Comparison of ENCODE assay signal across 34 cellular contexts in genomic region chr1:229736376-229736775, GRCh38.
DNase-seq lines count a peak whose midpoint lies in the region; ATAC-seq, FAIRE-seq and TF ChIP-seq lines count a peak whose summit lies in the region.
"Had no signal": no experiment of that assay in that cellular context is flagged by ENCODE, and none has a peak within 500 bp of the region (broad histone marks: within the 10 kb centered on the region; RNA-seq: fewer than 3 reads in every experiment).

No MANE protein-coding gene starts in this region.

- no peak for FAIRE-seq in K562 (lab: Jason Lieb, UNC)
- FAIRE-seq: A204.1, A549 had no signal

- intact Hi-C loops in K562 (cut with micrococcal nuclease) = no loop called here

- DNase-seq in WTC11 (ENCODE audit: low spot score) = no peak
- no peak for DNase-seq in K562 (ENCODE audit: extremely low read depth in 1 of 4, low spot score in 3 of 4)
- DNase-seq in NCI-H1417 treated with DMSO at 0.1 percent for 48 hours (lab: John Stamatoyannopoulos, UW) = no peak
- no peak for DNase-seq in nephron progenitor cell
- no peak for DNase-seq in foreskin melanocyte
- DNase-seq: 8988T; ACHN; AML-193; BE2C; C1 segment of cervical spinal cord; Caco-2; Calu3; CD4-positive, alpha-beta memory T cell; CD4-positive, alpha-beta T cell; CD4-positive, CD25-positive, alpha-beta regulatory T cell; CD8-positive, alpha-beta memory T cell; CD8-positive, alpha-beta T cell; COR-L47; DMS 273 treated with DMSO at 0.1 percent for 48 hours; DMS153; DMS53; DMS79; DMS79 treated with DMSO at 0.1 percent for 48 hours; DND-41; EL had no signal

- no peaks in the 10 kb centered on the region for H4K20me1 ChIP-seq in K562 (replicated peaks; ENCODE audit: control insufficient read depth, insufficient read depth, low read length)
- H4K20me1 ChIP-seq: BLaER1; BLaER1 treated with 17β-estradiol and CSF1 and Interleukin-3, amounts not matched to agents 10 nM and 100 nM had no signal

- no peaks in the 10 kb centered on the region for H3K9me1 ChIP-seq in K562 (ENCODE audit: control insufficient read depth, insufficient read depth, low read length)

- CTCF ChIA-PET in HEK293 (lab: Yijun Ruan, JAX) = no interaction called here
- CTCF ChIA-PET in WTC11 (lab: Charles Lee) = no interaction called here
- CTCF ChIA-PET in K562 (lab: Yijun Ruan, JAX; ENCODE audit: low intra/inter-chr PET ratio) = no interaction called here

- TF ChIP-seq RAD21 in K562 (CRISPR knock-in tag; conservative IDR thresholded peaks at IDR 0.05 in 1 of 2, IDR thresholded peaks at IDR 0.05 in 1 of 2) = no peak

- H3K9me3 ChIP-seq in HEK293 (ENCODE audit: control insufficient read depth, insufficient read depth, low read depth, low read length) = peaks cover 3% of the 10 kb centered on the region
- no peaks in the 10 kb centered on the region for H3K9me3 ChIP-seq in K562 (replicated peaks; ENCODE audit: control insufficient read depth, insufficient read depth, low read depth, low read length)

- peaks cover 33% of the 10 kb centered on the region for H3K9me3 Mint-ChIP-seq in WTC11
- peaks cover 40% of the 10 kb centered on the region for H3K9me3 Mint-ChIP-seq in nephron progenitor cell

- no peak overlapping the region for H3K4me3 ChIP-seq in HEK293 (ENCODE audit: low read depth, low read length)
- H3K4me3 ChIP-seq in K562 = no peak overlapping the region
- H3K4me3 ChIP-seq: A549; BLaER1; BLaER1 treated with 17β-estradiol and CSF1 and Interleukin-3, amounts not matched to agents 10 nM and 100 nM had no signal

- H3K36me3 ChIP-seq in HEK293 (ENCODE audit: control insufficient read depth in 2 of 2, insufficient read depth in 1 of 2, low read length in 2 of 2) = no peaks in the 10 kb centered on the region
- no peaks in the 10 kb centered on the region for H3K36me3 ChIP-seq in K562 (ENCODE audit: control insufficient read depth, insufficient read depth, low read length)
- H3K36me3 ChIP-seq: BE2C, BLaER1 had no signal

- no peak overlapping the region for H3K27ac ChIP-seq in HEK293 (ENCODE audit: extremely low read depth, low read depth, low read length)
- no peak overlapping the region for H3K27ac ChIP-seq in K562 (ENCODE audit: extremely low read depth, low read depth, low read length)
- H3K27ac ChIP-seq: 22Rv1; A549; BLaER1; BLaER1 treated with 17β-estradiol and CSF1 and Interleukin-3, amounts not matched to agents 10 nM and 100 nM; C4-2B had no signal

- TF ChIP-seq CTCF in HEK293 (tag by site-specific recombination; IDR thresholded peaks at IDR 0.05) = no peak
- no peak for TF ChIP-seq CTCF in WTC11 (IDR thresholded peaks at IDR 0.05)
- no peak for TF ChIP-seq CTCF in K562 (IDR thresholded peaks at IDR 0.05 in 2 of 3, conservative IDR thresholded peaks at IDR 0.05 in 1 of 3; ENCODE audit: insufficient read depth in 2 of 3, low read depth in 1 of 3, low read length in 3 of 3)
- TF ChIP-seq CTCF in nephron progenitor cell (IDR thresholded peaks at IDR 0.05) = no peak

- H3K9ac ChIP-seq in K562 (ENCODE audit: insufficient read depth in 1 of 2, low read depth in 2 of 2, low read length in 2 of 2) = no peak overlapping the region
- H3K9ac ChIP-seq: BLaER1; BLaER1 treated with 17β-estradiol and CSF1 and Interleukin-3, amounts not matched to agents 10 nM and 100 nM had no signal

- no peak for TF ChIP-seq EP300 in K562 (IDR thresholded peaks at IDR 0.05; ENCODE audit: low read length)

- H3K27me3 Mint-ChIP-seq in WTC11 (ENCODE audit: low read depth) (no peaks in the 10 kb centered on the region), nephron progenitor cell (ENCODE audit: low read depth, poor library complexity) (peaks cover 2% of the 10 kb centered on the region)
- H3K27me3 Mint-ChIP-seq: CD4-positive, alpha-beta T cell had no signal

- ATAC-seq in WTC11 = no peak
- no peak for ATAC-seq in K562
- ATAC-seq: A549; CD8-positive, alpha-beta T cell had no signal

- H3K4me2 ChIP-seq in K562 (ENCODE audit: insufficient read depth, low read length) = no peak overlapping the region
- H3K4me2 ChIP-seq: A549; BLaER1; BLaER1 treated with 17β-estradiol and CSF1 and Interleukin-3, amounts not matched to agents 10 nM and 100 nM had no signal

- in situ Hi-C loops in K562 (cut with MboI) = no loop called here

- H3K4me3 Mint-ChIP-seq in WTC11 (no peak overlapping the region), nephron progenitor cell (no peak overlapping the region)
- H3K4me3 Mint-ChIP-seq: B cell; CD14-positive monocyte; CD4-positive, alpha-beta memory T cell; CD4-positive, alpha-beta T cell; CD4-positive, CD25-positive, alpha-beta regulatory T cell; CD8-positive, alpha-beta memory T cell; CD8-positive, alpha-beta T cell had no signal

- H2AFZ ChIP-seq in K562 (ENCODE audit: low read depth, low read length) = no peak overlapping the region

- POLR2A ChIA-PET in HEK293 (lab: Yijun Ruan, JAX) (no interaction called here), WTC11 (lab: Charles Lee) (no interaction called here), K562 (lab: Yijun Ruan, JAX) (no interaction called here)

- no peaks in the 10 kb centered on the region for H3K27me3 ChIP-seq in K562 (ENCODE audit: control insufficient read depth in 2 of 2, insufficient read depth in 2 of 2, low read length in 2 of 2)
- H3K27me3 ChIP-seq: BE2C; BLaER1; BLaER1 treated with 17β-estradiol and CSF1 and Interleukin-3, amounts not matched to agents 10 nM and 100 nM had no signal

- no peak for TF ChIP-seq POLR2A in K562 (conservative IDR thresholded peaks at IDR 0.05)

- H3K4me1 ChIP-seq in HEK293 (ENCODE audit: control insufficient read depth, insufficient read depth, low read length) = no peaks in the 10 kb centered on the region
- H3K4me1 ChIP-seq in K562 (replicated peaks in 1 of 2; ENCODE audit: control insufficient read depth in 2 of 2, insufficient read depth in 2 of 2, low read length in 2 of 2) = no peaks in the 10 kb centered on the region
- H3K4me1 ChIP-seq: A549; BE2C; BLaER1; BLaER1 treated with 17β-estradiol and CSF1 and Interleukin-3, amounts not matched to agents 10 nM and 100 nM; Caco-2 had no signal

- no TSS peak for BruUV-seq in K562 (replicated peaks; lab: Mats Ljungman, UMichigan)

- H3K4me1 Mint-ChIP-seq in WTC11 (no peaks in the 10 kb centered on the region), nephron progenitor cell (no peaks in the 10 kb centered on the region)
- H3K4me1 Mint-ChIP-seq: B cell; CD14-positive monocyte; CD4-positive, alpha-beta memory T cell; CD4-positive, CD25-positive, alpha-beta regulatory T cell; CD8-positive, alpha-beta memory T cell had no signal

- H3K27ac Mint-ChIP-seq in WTC11 (no peak overlapping the region), nephron progenitor cell (no peak overlapping the region)
- H3K27ac Mint-ChIP-seq: B cell; CD14-positive monocyte; CD4-positive, alpha-beta memory T cell; CD4-positive, alpha-beta T cell; CD4-positive, CD25-positive, alpha-beta regulatory T cell; CD8-positive, alpha-beta memory T cell; CD8-positive, alpha-beta T cell had no signal

- no peaks in the 10 kb centered on the region for H3K79me2 ChIP-seq in K562 (ENCODE audit: control insufficient read depth, insufficient read depth, low read length)

- peaks cover 24% of the 10 kb centered on the region for H3K36me3 Mint-ChIP-seq in WTC11
- no peaks in the 10 kb centered on the region for H3K36me3 Mint-ChIP-seq in nephron progenitor cell (ENCODE audit: low read depth)
- H3K36me3 Mint-ChIP-seq: CD14-positive monocyte; CD4-positive, CD25-positive, alpha-beta regulatory T cell; CD8-positive, alpha-beta T cell had no signal

TF ChIP-seq in HEK293, 187 proteins besides CTCF, POLR2A, EP300 and RAD21 (continues in another document):
- TF ChIP-seq SETDB1 (IDR thresholded peaks at IDR 0.05; ENCODE audit: insufficient read length, low read length) = peak; percentile 78
- TF ChIP-seq REPIN1 (tag by site-specific recombination; IDR thresholded peaks at IDR 0.05; ENCODE audit: low read depth) = no peak
- no peak for TF ChIP-seq ZNF114 (tag by site-specific recombination; IDR thresholded peaks at IDR 0.05)

TF ChIP-seq in K562, 482 proteins besides CTCF, POLR2A, EP300 and RAD21:
- TF ChIP-seq POLR2AphosphoS5 (IDR thresholded peaks at IDR 0.05; ENCODE audit: control insufficient read depth, insufficient read depth, low read depth, low read length) = no peak
- no peak for TF ChIP-seq PHF21A (IDR thresholded peaks at IDR 0.05; ENCODE audit: borderline replicate concordance, low read depth)
- TF ChIP-seq ZNF507 (tag; conservative IDR thresholded peaks at IDR 0.05) = peak; percentile 99
- TF ChIP-seq RNF2 (IDR thresholded peaks at IDR 0.05) = no peak
- TF ChIP-seq E2F6 (IDR thresholded peaks at IDR 0.05; ENCODE audit: borderline replicate concordance in 1 of 2, extremely low read depth in 1 of 2, insufficient read depth in 1 of 2, insufficient read length in 1 of 2, low read depth in 1 of 2, low read length in 1 of 2, poor library complexity in 1 of 2, severe bottlenecking in 1 of 2) = no peak
- no peak for TF ChIP-seq FOXJ2 (tag; IDR thresholded peaks at IDR 0.05)
- TF ChIP-seq HES1 (IDR thresholded peaks at IDR 0.05; ENCODE audit: low read depth) = no peak
- no peak for TF ChIP-seq TAF1 (IDR thresholded peaks at IDR 0.05; ENCODE audit: control insufficient read depth, extremely low read depth, insufficient read depth, low read length, severe bottlenecking)
- peak; percentile 34 for TF ChIP-seq RBM25 (IDR thresholded peaks at IDR 0.05; ENCODE audit: low read depth, low read length, severe bottlenecking)
- no peak for TF ChIP-seq CAMTA2 (CRISPR knock-in tag; conservative IDR thresholded peaks at IDR 0.05)
- peak; percentile 83; the same call in 1 of the 2 replicates for TF ChIP-seq ZNF354B (CRISPR knock-in tag; IDR thresholded peaks at IDR 0.05)
- no peak for TF ChIP-seq CBX5 (IDR thresholded peaks at IDR 0.05; ENCODE audit: borderline replicate concordance, low read depth)
TF ChIP-seq in K562: peak in this region for 3.

Comparison
In these comparisons a context has a peak if more than half of its experiments do, and no peak if none do; other contexts are left out.
1. Of the 44 proteins assayed by ChIP-seq in both K562 and HEK293: peak only in K562: none; only in HEK293: SETDB1; in both: none; in neither: 43.